15 cellular contexts compared by ENCODE assay signal in genomic region chr15:62783303-62783957, GRCh38.
DNase-seq lines count a peak whose midpoint lies in the region; ATAC-seq and TF ChIP-seq lines count a peak whose summit lies in the region.
"Had no signal": no experiment of that assay in that cellular context is flagged by ENCODE, and none has a peak within 500 bp of the region (broad histone marks: within the 10 kb centered on the region; RNA-seq: fewer than 3 reads in every experiment).

No MANE protein-coding gene starts in this region.

- H3K27me3 Mint-ChIP-seq in GM23338 (ENCODE audit: insufficient read depth, low read depth, poor library complexity): peaks cover 4% of the 10 kb centered on the region
- H3K27me3 Mint-ChIP-seq: activated B cell treated with CpG ODN at 0.5 μM for 24 hours had no signal

- no peak overlapping the region for H3K27ac Mint-ChIP-seq in GM23338
- H3K27ac Mint-ChIP-seq: activated B cell treated with CpG ODN at 0.5 μM for 24 hours; activated T-cell treated with anti-CD3 and anti-CD28 coated beads, Interleukin-2, amount 50 U/mL, for 24 hours; CD4-positive, CD25-positive, alpha-beta regulatory T cell had no signal

- H3K9me2 ChIP-seq in GM23338 (ENCODE audit: insufficient read depth): no peaks in the 10 kb centered on the region

- no peaks in the 10 kb centered on the region for H3K27me3 ChIP-seq in kidney epithelial cell (ENCODE audit: control insufficient read depth, insufficient read depth, low read length)
- no peaks in the 10 kb centered on the region for H3K27me3 ChIP-seq in GM23338 (ENCODE audit: insufficient read depth)
- H3K27me3 ChIP-seq: esophagus squamous epithelium, left lung had no signal

- ATAC-seq in GM23338: no peak
- no peak for ATAC-seq in HG03457 (IDR thresholded peaks at IDR 0.05; ENCODE audit: unreplicated experiment)

- no peak overlapping the region for H3K27ac ChIP-seq in GM23338 (ENCODE audit: low read depth)
- H3K27ac ChIP-seq: left lung had no signal

- H4K20me1 ChIP-seq in GM23338 (replicated peaks; ENCODE audit: insufficient read depth): no peaks in the 10 kb centered on the region

- H3K4me1 Mint-ChIP-seq in GM23338: peaks cover 16% of the 10 kb centered on the region
- H3K4me1 Mint-ChIP-seq: activated B cell treated with CpG ODN at 0.5 μM for 24 hours; CD4-positive, CD25-positive, alpha-beta regulatory T cell had no signal

- TF ChIP-seq CTCF in astrocyte of the spinal cord (IDR thresholded peaks at IDR 0.05; ENCODE audit: low read depth, low read length) (no peak), kidney epithelial cell (IDR thresholded peaks at IDR 0.05; ENCODE audit: insufficient read depth, low read length, poor library complexity, severe bottlenecking) (no peak), GM23338 (conservative IDR thresholded peaks at IDR 0.05; ENCODE audit: low read depth in 2 of 2) (no peak)

- no peak overlapping the region for H3K4me3 ChIP-seq in astrocyte of the spinal cord (ENCODE audit: low read depth, low read length)
- no peak overlapping the region for H3K4me3 ChIP-seq in kidney epithelial cell (ENCODE audit: low read depth, low read length)
- H3K4me3 ChIP-seq in GM23338: no peak overlapping the region
- H3K4me3 ChIP-seq: esophagus squamous epithelium, left lung had no signal

- H3K36me3 ChIP-seq in kidney epithelial cell (ENCODE audit: control insufficient read depth, insufficient read depth, low read length): no peaks in the 10 kb centered on the region
- H3K36me3 ChIP-seq in GM23338 (ENCODE audit: insufficient read depth): no peaks in the 10 kb centered on the region
- H3K36me3 ChIP-seq: esophagus squamous epithelium, left lung had no signal

- H3K4me1 ChIP-seq in GM23338 (ENCODE audit: insufficient read depth): no peaks in the 10 kb centered on the region

- no peaks in the 10 kb centered on the region for H3F3A ChIP-seq in GM23338 (replicated peaks; ENCODE audit: low read depth)

- in situ Hi-C loops in ACHN (cut with HindIII; ENCODE audit: low pct_ligation_motif_present, low pct_unique_long_range_greater_than_20kb, low sequenced_read_pairs) (no loop called here), astrocyte of the spinal cord (cut with HindIII; ENCODE audit: low sequenced_read_pairs) (no loop called here)

- no peak overlapping the region for H2AFZ ChIP-seq in GM23338

- no peaks in the 10 kb centered on the region for H3K79me2 ChIP-seq in GM23338 (replicated peaks; ENCODE audit: insufficient read depth)

- DNase-seq in ACHN (peak; percentile 14), H4 (ENCODE audit: low spot score) (peak; percentile 53), astrocyte of the spinal cord (ENCODE audit: low read depth, low spot score) (peak; percentile 89), kidney epithelial cell (ENCODE audit: low read depth) (peak; percentile 74), GM23338 (ENCODE audit: low spot score) (no peak), NAMALWA (ENCODE audit: low spot score) (no peak), DMS153 (lab: John Stamatoyannopoulos, UW) (no peak)
- DNase-seq: activated B cell treated with CpG ODN at 0.5 μM for 24 hours; activated T-cell treated with anti-CD3 and anti-CD28 coated beads, Interleukin-2, amount 50 U/mL, for 24 hours; CD4-positive, CD25-positive, alpha-beta regulatory T cell; esophagus squamous epithelium; left lung; occipital lobe; stimulated activated CD4-positive, alpha-beta T cell treated with anti-CD3 and anti-CD28 coated beads, Interleukin-4, amount 100 ng/mL, for 4 hours had no signal

- no peak overlapping the region for H3K4me2 ChIP-seq in GM23338

- no peaks in the 10 kb centered on the region; the same call in 2 of the 3 replicates for H3K9me3 Mint-ChIP-seq in GM23338
- H3K9me3 Mint-ChIP-seq: activated B cell treated with CpG ODN at 0.5 μM for 24 hours; activated T-cell treated with anti-CD3 and anti-CD28 coated beads, Interleukin-2, amount 50 U/mL, for 24 hours; CD4-positive, CD25-positive, alpha-beta regulatory T cell had no signal

- H3K4me3 Mint-ChIP-seq in GM23338: no peak overlapping the region
- H3K4me3 Mint-ChIP-seq: activated B cell treated with CpG ODN at 0.5 μM for 24 hours; activated T-cell treated with anti-CD3 and anti-CD28 coated beads, Interleukin-2, amount 50 U/mL, for 24 hours; CD4-positive, CD25-positive, alpha-beta regulatory T cell had no signal

- no peaks in the 10 kb centered on the region for H3K36me3 Mint-ChIP-seq in GM23338 (ENCODE audit: low read depth)
- H3K36me3 Mint-ChIP-seq: CD4-positive, CD25-positive, alpha-beta regulatory T cell had no signal

TF ChIP-seq in GM23338, 12 proteins besides CTCF, POLR2A, EP300 and RAD21 (continues in another document):
- no peak for TF ChIP-seq ZNF114 (CRISPR knock-in tag; IDR thresholded peaks at IDR 0.05)
- no peak for TF ChIP-seq JUNB (IDR thresholded peaks at IDR 0.05; ENCODE audit: unreplicated experiment)
- no peak for TF ChIP-seq CREB1 (CRISPR knock-in tag; IDR thresholded peaks at IDR 0.05; ENCODE audit: low read depth)
- TF ChIP-seq REST (IDR thresholded peaks at IDR 0.05; ENCODE audit: unreplicated experiment): no peak
- no peak for TF ChIP-seq EZH2 (IDR thresholded peaks at IDR 0.05; ENCODE audit: low read depth, unreplicated experiment)
- TF ChIP-seq POLR2AphosphoS5 (IDR thresholded peaks at IDR 0.05; ENCODE audit: low read depth): no peak
- TF ChIP-seq STAT1 (IDR thresholded peaks at IDR 0.05; ENCODE audit: unreplicated experiment): no peak

Comparison
In these comparisons a context has a peak if more than half of its experiments do, and no peak if none do; other contexts are left out.
1. DNase-seq: peak in ACHN (single experiment), H4 (single experiment), astrocyte of the spinal cord (single experiment) and kidney epithelial cell (single experiment); none in GM23338 (single experiment), NAMALWA (single experiment) and DMS153 (single experiment).